ENCODE assay signal across 8 cellular contexts in the genomic region with DNA sequence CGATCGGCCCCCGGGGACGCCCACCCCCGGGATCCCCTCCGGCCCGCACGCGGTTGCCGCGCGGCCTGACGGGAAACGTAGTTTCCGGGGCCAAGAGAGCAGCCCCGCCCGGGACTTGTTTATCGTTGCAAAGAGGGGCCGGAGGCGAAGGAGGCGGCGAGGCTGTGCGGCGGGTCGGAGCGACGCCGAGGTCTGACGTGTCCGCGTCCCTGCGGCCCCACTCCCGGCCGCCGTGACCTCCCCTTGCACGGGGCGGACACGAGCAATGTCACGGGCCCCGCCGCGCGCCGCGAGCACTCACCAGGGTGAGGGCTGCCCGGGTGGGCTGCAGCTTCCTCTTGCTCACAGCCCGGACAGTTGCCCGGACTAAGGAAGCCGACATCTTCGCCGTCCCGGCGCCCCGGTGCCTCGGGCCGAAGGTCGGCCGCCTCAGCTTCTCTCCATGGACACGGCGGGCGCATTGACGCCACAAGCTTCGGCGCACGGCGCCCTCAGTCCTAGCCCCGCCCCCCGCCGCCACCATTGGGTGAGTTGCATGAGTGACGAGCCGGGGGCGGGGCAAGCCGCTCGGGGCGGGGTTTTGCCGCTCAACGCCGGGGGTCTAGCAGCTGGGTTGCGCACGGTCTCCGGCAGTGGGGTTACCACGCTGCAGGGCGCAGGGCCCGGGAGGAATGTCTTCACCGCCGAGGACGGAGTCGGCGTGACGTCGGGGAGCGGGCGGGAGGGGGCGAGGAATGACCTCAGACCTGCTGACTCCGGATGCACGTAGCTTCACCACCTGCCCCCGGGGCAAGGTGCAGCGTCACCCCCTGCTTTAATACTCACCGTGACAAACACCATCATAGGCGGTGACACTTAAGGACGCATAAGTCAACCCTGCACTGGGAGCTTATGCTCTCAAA. TPM values are rescaled to one million over a fixed set of nuclear protein-coding genes. Genes with fewer than 3 reads are reported as not detected.
A peak's percentile ranks its signal among the peaks of the same experiment; 100 is the strongest.
DNase-seq lines count a peak whose midpoint lies in the region; ATAC-seq, FAIRE-seq and TF ChIP-seq lines count a peak whose summit lies in the region.

Gene ISCA1, minus strand, starts transcription at position 462 of the 902 bp plus-strand sequence. Its CDS starts 80 bp downstream, at position 382.

- no peaks in the 10 kb centered on the region for H3K27me3 ChIP-seq in bronchial epithelial cell (ENCODE audit: control insufficient read depth, insufficient read depth, low read length)

- POLR2A ChIA-PET in WTC11 (lab: Charles Lee), result interaction anchor here (0.7 to 1.2 kb wide), 7 partner anchors 10 to 211 kb away, joined by 3 to 5 read pairs (median 3); no protein-coding TSS in a partner anchor

- peaks cover 46% of the 10 kb centered on the region for H3K4me1 Mint-ChIP-seq in WTC11

- H3K4me3 Mint-ChIP-seq in WTC11, result peak within 1 kb of the TSS; percentile 87

- ATAC-seq in GM18909 (IDR thresholded peaks at IDR 0.05; ENCODE audit: poor library complexity, unreplicated experiment), result peak; percentile 89
- ATAC-seq in HG03159 (IDR thresholded peaks at IDR 0.05; ENCODE audit: unreplicated experiment), result peak; percentile 80
- ATAC-seq in WTC11, result peak; percentile 83

- DNase-seq in AG08395 (ENCODE audit: low spot score), result peak; percentile 94
- peak; percentile 95 for DNase-seq in NCI-H2227 (lab: John Stamatoyannopoulos, UW; ENCODE audit: unreplicated experiment)
- DNase-seq in WTC11 (ENCODE audit: low spot score), result peak; percentile 100
- peak; percentile 36 for DNase-seq in bronchial epithelial cell (ENCODE audit: low read depth)
- peak; percentile 91 for DNase-seq in iPS-NIHi7 (ENCODE audit: extremely low spot score)
- DNase-seq in smooth muscle cell of the brain vasculature (ENCODE audit: low read depth, low spot score), result peak; percentile 85

- peaks cover 9% of the 10 kb centered on the region for H3K27me3 Mint-ChIP-seq in WTC11 (ENCODE audit: low read depth)

- peaks cover 2% of the 10 kb centered on the region for H3K36me3 ChIP-seq in bronchial epithelial cell (ENCODE audit: control insufficient read depth, insufficient read depth, low read length)

- FAIRE-seq in bronchial epithelial cell (lab: Jason Lieb, UNC), result no peak

- peak within 1 kb of the TSS; percentile 61 for H3K4me3 ChIP-seq in bronchial epithelial cell (ENCODE audit: low read depth, low read length)

- TF ChIP-seq CTCF in WTC11 (IDR thresholded peaks at IDR 0.05), result no peak
- TF ChIP-seq CTCF in bronchial epithelial cell (IDR thresholded peaks at IDR 0.05; ENCODE audit: insufficient read depth, low read length, severe bottlenecking), result no peak

- H3K36me3 Mint-ChIP-seq in WTC11, result peaks cover 12% of the 10 kb centered on the region

- H3K9me3 Mint-ChIP-seq in WTC11, result no peaks in the 10 kb centered on the region

- peak within 1 kb of the TSS; percentile 97 for H3K27ac Mint-ChIP-seq in WTC11

- CTCF ChIA-PET in WTC11 (lab: Charles Lee), result interaction anchor here (0.8 to 1.5 kb wide), 4 partner anchors 80 to 238 kb away, joined by 4 to 5 read pairs (median 4); no protein-coding TSS in a partner anchor

TF ChIP-seq in WTC11, 78 proteins besides CTCF, POLR2A, EP300 and RAD21 (continues in another document):
- TF ChIP-seq IRF2 (CRISPR knock-in tag; IDR thresholded peaks at IDR 0.05; ENCODE audit: borderline replicate concordance, low read depth) (no peak), ETV6 (CRISPR knock-in tag; IDR thresholded peaks at IDR 0.05) (peak; percentile 22; the same call in 1 of the 2 replicates), ZBTB21 (CRISPR knock-in tag; IDR thresholded peaks at IDR 0.05; ENCODE audit: borderline replicate concordance) (peak; percentile 24; the same call in 1 of the 2 replicates), SP1 (CRISPR knock-in tag; conservative IDR thresholded peaks at IDR 0.05) (peak; percentile 67), FOXK1 (CRISPR knock-in tag; IDR thresholded peaks at IDR 0.05) (peak; percentile 92), CREM (CRISPR knock-in tag; IDR thresholded peaks at IDR 0.05) (no peak; the same call in 1 of the 2 replicates), RELA (CRISPR knock-in tag; IDR thresholded peaks at IDR 0.05; ENCODE audit: borderline replicate concordance) (0 out of 2 replicates have a peak, but pooled peaks have one; percentile 36), MYBL2 (CRISPR knock-in tag; IDR thresholded peaks at IDR 0.05) (peak; percentile 83; the same call in 1 of the 2 replicates), STAT6 (CRISPR knock-in tag; conservative IDR thresholded peaks at IDR 0.05; ENCODE audit: low read depth) (0 out of 2 replicates have a peak, but pooled peaks have one; percentile 82), ZNF317 (CRISPR knock-in tag; IDR thresholded peaks at IDR 0.05; ENCODE audit: borderline replicate concordance, low read depth) (no peak), FOXP1 (CRISPR knock-in tag; IDR thresholded peaks at IDR 0.05; ENCODE audit: borderline replicate concordance) (peak; percentile 88; the same call in 1 of the 2 replicates), ERG (CRISPR knock-in tag; IDR thresholded peaks at IDR 0.05) (no peak), ZNF138 (CRISPR knock-in tag; conservative IDR thresholded peaks at IDR 0.05) (peak; percentile 67; the same call in 1 of the 2 replicates), TP53 (CRISPR knock-in tag; IDR thresholded peaks at IDR 0.05) (peak; percentile 72; the same call in 1 of the 2 replicates), ZNF671 (CRISPR knock-in tag; IDR thresholded peaks at IDR 0.05) (no peak), GTF2I (CRISPR knock-in tag; conservative IDR thresholded peaks at IDR 0.05) (no peak)
- TF ChIP-seq, protein P1, sequence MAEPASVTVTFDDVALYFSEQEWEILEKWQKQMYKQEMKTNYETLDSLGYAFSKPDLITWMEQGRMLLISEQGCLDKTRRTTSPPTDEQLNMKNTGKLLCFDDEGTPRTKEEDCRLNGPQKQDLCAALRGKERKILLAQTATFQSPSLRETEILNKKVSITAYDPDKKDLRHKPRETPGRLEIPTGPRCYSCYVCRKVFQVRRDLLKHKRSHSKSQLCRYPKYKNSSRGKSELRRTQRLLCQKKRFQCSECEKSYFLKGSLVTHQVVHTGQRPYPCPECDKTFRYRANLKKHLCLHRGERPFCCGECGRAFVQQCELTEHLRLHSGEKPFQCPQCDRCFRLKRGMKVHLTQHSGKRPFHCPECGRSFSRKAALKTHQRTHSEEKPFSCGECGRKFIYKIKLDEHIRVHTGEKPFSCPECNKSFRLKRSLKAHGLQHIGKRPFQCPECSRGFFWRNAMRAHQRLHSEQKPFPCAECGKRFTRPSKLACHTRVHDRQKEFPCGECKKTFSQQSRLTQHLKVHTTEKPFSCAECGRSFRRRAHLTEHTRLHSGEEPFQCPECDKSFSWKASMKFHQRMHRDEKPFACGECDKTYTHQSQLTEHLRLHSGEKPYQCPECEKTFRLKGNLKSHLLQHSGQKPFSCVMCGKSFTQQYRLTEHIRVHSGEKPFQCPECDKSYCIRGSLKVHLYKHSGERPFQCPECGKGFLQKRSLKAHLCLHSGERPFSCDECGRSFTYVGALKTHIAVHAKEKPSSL (CRISPR knock-in tag; conservative IDR thresholded peaks at IDR 0.05), result no peak
- TF ChIP-seq, protein P2, sequence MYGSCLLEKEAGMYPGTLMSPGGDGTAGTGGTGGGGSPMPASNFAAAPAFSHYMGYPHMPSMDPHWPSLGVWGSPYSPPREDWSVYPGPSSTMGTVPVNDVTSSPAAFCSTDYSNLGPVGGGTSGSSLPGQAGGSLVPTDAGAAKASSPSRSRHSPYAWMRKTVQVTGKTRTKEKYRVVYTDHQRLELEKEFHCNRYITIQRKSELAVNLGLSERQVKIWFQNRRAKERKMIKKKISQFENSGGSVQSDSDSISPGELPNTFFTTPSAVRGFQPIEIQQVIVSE (CRISPR knock-in tag; IDR thresholded peaks at IDR 0.05; ENCODE audit: borderline replicate concordance), result no peak
- TF ChIP-seq, protein P3, sequence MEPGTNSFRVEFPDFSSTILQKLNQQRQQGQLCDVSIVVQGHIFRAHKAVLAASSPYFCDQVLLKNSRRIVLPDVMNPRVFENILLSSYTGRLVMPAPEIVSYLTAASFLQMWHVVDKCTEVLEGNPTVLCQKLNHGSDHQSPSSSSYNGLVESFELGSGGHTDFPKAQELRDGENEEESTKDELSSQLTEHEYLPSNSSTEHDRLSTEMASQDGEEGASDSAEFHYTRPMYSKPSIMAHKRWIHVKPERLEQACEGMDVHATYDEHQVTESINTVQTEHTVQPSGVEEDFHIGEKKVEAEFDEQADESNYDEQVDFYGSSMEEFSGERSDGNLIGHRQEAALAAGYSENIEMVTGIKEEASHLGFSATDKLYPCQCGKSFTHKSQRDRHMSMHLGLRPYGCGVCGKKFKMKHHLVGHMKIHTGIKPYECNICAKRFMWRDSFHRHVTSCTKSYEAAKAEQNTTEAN (CRISPR knock-in tag; IDR thresholded peaks at IDR 0.05), result peak; percentile 88; the same call in 1 of the 2 replicates

RNA-seq across cellular contexts. Expression of gene ISCA1, which starts in this region (rescaled TPM):
- total RNA-seq in WTC11 (2021), result 32.1 to 36.5 TPM (median 35.5 TPM) in 3 replicates
- total RNA-seq in bronchial epithelial cell, result 20.9 and 21.3 TPM in 2 replicates

Comparison
In these comparisons a context has a peak if more than half of its experiments do, and no peak if none do; other contexts are left out.
1. Peak in every context shown above with its lines: DNase-seq, ATAC-seq and H3K4me3 ChIP-seq.
2. DNase-seq: peak in every context shown above with its lines; median percentile 100 in WTC11; 95 in NCI-H2227; 94 in AG08395; 91 in iPS-NIHi7; 85 in smooth muscle cell of the brain vasculature; 36 in bronchial epithelial cell.